ENCODE assay signal across 26 cellular contexts in the genomic region with DNA sequence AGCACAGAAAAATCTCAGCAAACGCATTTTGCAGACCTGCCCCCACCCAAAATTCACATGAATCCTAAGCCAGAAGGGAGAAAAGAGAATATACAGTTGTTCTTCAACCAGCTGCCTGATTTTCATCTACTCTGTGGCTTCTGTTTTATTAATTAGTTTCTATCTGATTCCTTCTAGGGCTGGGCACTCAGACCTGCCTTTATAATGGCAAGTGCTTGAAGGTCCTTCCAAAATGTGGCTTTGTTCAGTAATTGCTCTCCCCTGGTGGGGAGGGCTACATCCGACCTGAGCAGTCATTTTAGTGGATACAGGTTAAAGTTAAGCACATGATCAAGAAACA. TPM values are rescaled to one million over a fixed set of nuclear protein-coding genes. Genes with fewer than 3 reads are reported as not detected.
"Had no signal": no experiment of that assay in that cellular context is flagged by ENCODE, and none has a peak within 500 bp of the region (broad histone marks: within the 10 kb centered on the region; RNA-seq: fewer than 3 reads in every experiment).

No MANE protein-coding gene starts in this region.

- H3K27me3 ChIP-seq: brain microvascular endothelial cell, esophagus squamous epithelium, right lobe of liver, tibial artery had no signal

- H3K4me3 ChIP-seq: esophagus squamous epithelium, gastrocnemius medialis, right lobe of liver, skin epidermis, tibial artery had no signal

- H3K27ac Mint-ChIP-seq: activated CD4-positive, alpha-beta T cell treated with anti-CD3 and anti-CD28 coated beads, Interleukin-2, amount 10 ng/mL, durations not matched to agents 7 days and 5 days; activated CD8-positive, alpha-beta memory T cell treated with anti-CD3 and anti-CD28 coated beads, Interleukin-2, amount 10 ng/mL, durations not matched to agents 7 days and 5 days; activated CD8-positive, alpha-beta T cell treated with anti-CD3 and anti-CD28 coated beads for 36 hours; activated naive CD4-positive, alpha-beta T cell treated with anti-CD3 and anti-CD28 coated beads, Interleukin-2, amount 50 U/mL, for 72 hours; memory B cell; stimulated activated naive CD8-positive, alpha-beta T cell treated with anti-CD3 and anti-CD28 coated beads, Interleukin-15, amount 100 ng/mL, for 72 hours had no signal

- FAIRE-seq: urothelium cell line had no signal

- H3K27me3 Mint-ChIP-seq: activated CD4-positive, alpha-beta T cell treated with anti-CD3 and anti-CD28 coated beads, Interleukin-2, amount 10 ng/mL, durations not matched to agents 7 days and 5 days; activated CD8-positive, alpha-beta memory T cell treated with anti-CD3 and anti-CD28 coated beads, Interleukin-2, amount 10 ng/mL, durations not matched to agents 7 days and 5 days; activated CD8-positive, alpha-beta T cell treated with anti-CD3 and anti-CD28 coated beads for 36 hours; memory B cell; stimulated activated naive CD8-positive, alpha-beta T cell treated with anti-CD3 and anti-CD28 coated beads, Interleukin-15, amount 100 ng/mL, for 72 hours had no signal

- H3K27ac ChIP-seq: brain microvascular endothelial cell, esophagus squamous epithelium, gastrocnemius medialis, right lobe of liver, skin epidermis, tibial artery, VCaP had no signal

- H3K9me3 ChIP-seq: gastrocnemius medialis, right lobe of liver had no signal

- DNase-seq: activated CD4-positive, alpha-beta T cell treated with anti-CD3 and anti-CD28 coated beads, Interleukin-2, amount 10 ng/mL, durations not matched to agents 7 days and 5 days; activated CD4-positive, CD25-positive, alpha-beta regulatory T cell treated with anti-CD3 and anti-CD28 coated beads, Interleukin-2, amount 50 U/mL, for 72 hours; activated CD8-positive, alpha-beta memory T cell treated with anti-CD3 and anti-CD28 coated beads, Interleukin-2, amount 10 ng/mL, durations not matched to agents 7 days and 5 days; activated CD8-positive, alpha-beta T cell treated with anti-CD3 and anti-CD28 coated beads for 36 hours; activated gamma-delta T cell; activated T-cell treated with anti-CD3 and anti-CD28 coated beads for 4 hours; aorta; brain microvascular endothelial cell; central memory CD4-positive, alpha-beta T cell; effector memory CD4-positive, alpha-beta T cell; esophagus squamous epithelium; gastrocnemius medialis; head of caudate nucleus; hypothalamus; occipital lobe; right lobe of liver; stimulated activated CD4-positive, alpha-beta T cell treated with anti-CD3 and anti-CD28 coated beads, Interleukin-1b, Interleukin-23, amount 100 ng/mL, for 48 hours; stimulated activated naive CD8-positive, alpha-beta T cell treated with anti-CD3 and anti-CD28 coated beads, Interleukin-15, amount 100 ng/mL, for 72 hours; tibial artery had no signal

- H3K36me3 ChIP-seq: brain microvascular endothelial cell, gastrocnemius medialis, right lobe of liver, tibial artery had no signal

- H3K4me3 Mint-ChIP-seq: activated CD4-positive, alpha-beta T cell treated with anti-CD3 and anti-CD28 coated beads, Interleukin-2, amount 10 ng/mL, durations not matched to agents 7 days and 5 days; activated CD8-positive, alpha-beta memory T cell treated with anti-CD3 and anti-CD28 coated beads, Interleukin-2, amount 10 ng/mL, durations not matched to agents 7 days and 5 days; activated CD8-positive, alpha-beta T cell treated with anti-CD3 and anti-CD28 coated beads for 36 hours; memory B cell; stimulated activated naive CD8-positive, alpha-beta T cell treated with anti-CD3 and anti-CD28 coated beads, Interleukin-15, amount 100 ng/mL, for 72 hours had no signal

- H3K4me1 ChIP-seq: gastrocnemius medialis, right lobe of liver, tibial artery had no signal

RNA-seq across cellular contexts. Expression of gene SDR42E1, which starts 5.8 kb away (rescaled TPM):
- total RNA-seq: occipital lobe had no signal

RNA-seq across cellular contexts. Expression of gene HSD17B2, which starts 29.6 kb away (rescaled TPM):
- total RNA-seq: activated CD4-positive, alpha-beta T cell treated with anti-CD3 and anti-CD28 coated beads, Interleukin-2, amount 10 ng/mL, durations not matched to agents 7 days and 5 days; activated CD8-positive, alpha-beta memory T cell treated with anti-CD3 and anti-CD28 coated beads, Interleukin-2, amount 10 ng/mL, durations not matched to agents 7 days and 5 days; activated CD8-positive, alpha-beta T cell treated with anti-CD3 and anti-CD28 coated beads for 36 hours; activated naive CD4-positive, alpha-beta T cell treated with anti-CD3 and anti-CD28 coated beads, Interleukin-2, amount 50 U/mL, for 72 hours; aorta; mononuclear cell; T-helper 2 cell treated with Interferon-gamma antibody and Interleukin-4, amounts not matched to agents 100 ng/mL and 5 ng/mL, for 36 hours had no signal
